ENCODE assay signal across 37 cellular contexts in the genomic region with DNA sequence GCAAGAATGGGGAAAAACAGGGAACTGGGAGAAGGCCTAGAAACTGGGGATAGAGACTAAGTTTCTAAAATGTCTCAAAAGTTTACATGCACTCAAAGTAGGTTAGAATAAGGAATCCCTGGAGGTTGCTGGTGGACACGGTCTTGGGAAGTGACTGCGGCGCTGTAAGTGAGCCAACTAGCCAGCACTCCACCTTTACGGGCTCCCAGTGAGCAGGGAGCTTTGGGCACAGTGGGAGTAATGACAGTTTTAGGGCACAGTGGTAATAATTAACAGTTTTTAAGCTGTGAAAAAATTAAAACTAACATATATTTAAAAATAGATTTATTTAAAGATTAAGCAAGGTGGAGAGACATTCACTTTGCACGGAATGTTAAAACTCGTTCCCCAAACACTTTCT.
"Had no signal": no experiment of that assay in that cellular context is flagged by ENCODE, and none has a peak within 500 bp of the region (broad histone marks: within the 10 kb centered on the region; RNA-seq: fewer than 3 reads in every experiment).

No MANE protein-coding gene starts in this region.

- H3K4me3 Mint-ChIP-seq: activated naive CD4-positive, alpha-beta T cell treated with anti-CD3 and anti-CD28 coated beads for 36 hours; activated naive CD4-positive, alpha-beta T cell treated with anti-CD3 and anti-CD28 coated beads, Interleukin-2, amount 10 ng/mL, durations not matched to agents 7 days and 5 days; activated naive CD4-positive, alpha-beta T cell treated with anti-CD3 and anti-CD28 coated beads, Interleukin-2, amount 50 U/mL, for 24 hours; activated naive CD8-positive, alpha-beta T cell; activated naive CD8-positive, alpha-beta T cell treated with anti-CD3 and anti-CD28 coated beads for 36 hours; activated naive CD8-positive, alpha-beta T cell treated with anti-CD3 and anti-CD28 coated beads, Interleukin-2, amount 10 ng/mL, durations not matched to agents 7 days and 5 days; activated naive CD8-positive, alpha-beta T cell treated with anti-CD3 and anti-CD28 coated beads, Interleukin-2, amount 50 U/mL, for 24 hours; activated T-cell treated with anti-CD3 and anti-CD28 coated beads, Interleukin-2, amount 50 U/mL, for 24 hours; activated T-cell treated with anti-CD3 and anti-CD28 coated beads, Interleukin-2, amount 50 U/mL, for 4 hours; activated T-cell treated with anti-CD3 and anti-CD28 coated beads, Interleukin-2, amount 50 U/mL, for 72 hours; activated T-helper 1 cell treated with anti-CD3 and anti-CD28 coated beads, Interleukin-12 subunit alpha, Interleukin-12 subunit beta, Interleukin-2, Interleukin-4 antibody, amounts not matched to agents 30 ng/mL and 10 ng/mL and 1 ng/mL, durations not matched to agents 14 hours and 24 hours and 36 hours; activated T-helper 17 cell treated with anti-CD3 and anti-CD28 coated beads, Interleukin-2, amount 50 U/mL, for 72 hours; brain; central memory CD8-positive, alpha-beta T cell had no signal

- H3K4me3 ChIP-seq: adrenal gland, ascending aorta, breast epithelium, cardiac muscle cell had no signal

- H3K36me3 ChIP-seq: adrenal gland, ascending aorta, brain microvascular endothelial cell, breast epithelium, cardiac muscle cell had no signal

- H3K36me3 Mint-ChIP-seq: brain had no signal

- H3K4me1 ChIP-seq: adrenal gland, ascending aorta, breast epithelium had no signal

- H3K27ac ChIP-seq: adrenal gland, ascending aorta, brain microvascular endothelial cell, breast epithelium, cardiac muscle cell had no signal

- ATAC-seq: activated naive CD4-positive, alpha-beta T cell treated with anti-CD3 and anti-CD28 coated beads, Interleukin-2, amount 50 U/mL, for 72 hours; activated naive CD8-positive, alpha-beta T cell treated with anti-CD3 and anti-CD28 coated beads, Interleukin-2, amount 50 U/mL, for 24 hours; activated T-cell treated with anti-CD3 and anti-CD28 coated beads, Interleukin-2, amount 50 U/mL, for 4 hours; activated T-cell treated with anti-CD3 and anti-CD28 coated beads, Interleukin-2, amount 50 U/mL, for 72 hours; activated T-helper 17 cell treated with anti-CD3 and anti-CD28 coated beads, Interleukin-2, amount 50 U/mL, for 72 hours had no signal

- H3K27me3 Mint-ChIP-seq: activated naive CD4-positive, alpha-beta T cell treated with anti-CD3 and anti-CD28 coated beads, Interleukin-2, amount 10 ng/mL, durations not matched to agents 7 days and 5 days; activated naive CD4-positive, alpha-beta T cell treated with anti-CD3 and anti-CD28 coated beads, Interleukin-2, amount 50 U/mL, for 24 hours; activated naive CD8-positive, alpha-beta T cell; activated naive CD8-positive, alpha-beta T cell treated with anti-CD3 and anti-CD28 coated beads for 36 hours; activated naive CD8-positive, alpha-beta T cell treated with anti-CD3 and anti-CD28 coated beads, Interleukin-2, amount 10 ng/mL, durations not matched to agents 7 days and 5 days; activated naive CD8-positive, alpha-beta T cell treated with anti-CD3 and anti-CD28 coated beads, Interleukin-2, amount 50 U/mL, for 24 hours; activated T-cell treated with anti-CD3 and anti-CD28 coated beads, Interleukin-2, amount 50 U/mL, for 24 hours; activated T-helper 17 cell treated with anti-CD3 and anti-CD28 coated beads, Interleukin-2, amount 50 U/mL, for 72 hours; central memory CD8-positive, alpha-beta T cell had no signal

- H3K4me1 Mint-ChIP-seq: activated naive CD4-positive, alpha-beta T cell treated with anti-CD3 and anti-CD28 coated beads, Interleukin-2, amount 10 ng/mL, durations not matched to agents 7 days and 5 days; activated naive CD4-positive, alpha-beta T cell treated with anti-CD3 and anti-CD28 coated beads, Interleukin-2, amount 50 U/mL, for 24 hours; activated naive CD8-positive, alpha-beta T cell treated with anti-CD3 and anti-CD28 coated beads for 36 hours; activated naive CD8-positive, alpha-beta T cell treated with anti-CD3 and anti-CD28 coated beads, Interleukin-2, amount 10 ng/mL, durations not matched to agents 7 days and 5 days; activated T-helper 17 cell treated with anti-CD3 and anti-CD28 coated beads, Interleukin-2, amount 50 U/mL, for 72 hours; brain had no signal

- DNase-seq: activated effector memory CD4-positive, alpha-beta T cell treated with anti-CD3 and anti-CD28 coated beads, Interleukin-2, amount 50 U/mL, for 16 hours; activated effector memory CD4-positive, alpha-beta T cell treated with Interleukin-2 at 50 U/mL for 16 hours; activated gamma-delta T cell; activated gamma-delta T cell treated with Interleukin-2 at 50 U/mL for 16 hours; activated naive CD4-positive, alpha-beta T cell; activated naive CD4-positive, alpha-beta T cell treated with anti-CD3 and anti-CD28 coated beads for 36 hours; activated naive CD4-positive, alpha-beta T cell treated with anti-CD3 and anti-CD28 coated beads, Interleukin-2, amount 10 ng/mL, durations not matched to agents 7 days and 5 days; activated naive CD4-positive, alpha-beta T cell treated with anti-CD3 and anti-CD28 coated beads, Interleukin-2, amount 50 U/mL, for 16 hours; activated naive CD4-positive, alpha-beta T cell treated with Interleukin-2 at 50 U/mL for 16 hours; activated naive CD8-positive, alpha-beta T cell treated with anti-CD3 and anti-CD28 coated beads for 36 hours; activated naive CD8-positive, alpha-beta T cell treated with anti-CD3 and anti-CD28 coated beads, Interleukin-2, amount 10 ng/mL, durations not matched to agents 7 days and 5 days; activated naive CD8-positive, alpha-beta T cell treated with anti-CD3 and anti-CD28 coated beads, Interleukin-2, amount 50 U/mL, for 24 hours; activated T-cell treated with anti-CD3 and anti-CD28 coated beads for 4 hours; activated T-cell treated with anti-CD3 and anti-CD28 coated beads, Interleukin-2, amount 50 U/mL, for 1 hour; activated T-cell treated with anti-CD3 and anti-CD28 coated beads, Interleukin-2, amount 50 U/mL, for 24 hours; activated T-cell treated with anti-CD3 and anti-CD28 coated beads, Interleukin-2, amount 50 U/mL, for 4 hours; activated T-cell treated with anti-CD3 and anti-CD28 coated beads, Interleukin-2, amount 50 U/mL, for 48 hours; activated T-cell treated with anti-CD3 and anti-CD28 coated beads, Interleukin-2, amount 50 U/mL, for 72 hours; adrenal gland; amniotic stem cell; amygdala; anterior cingulate cortex; aorta; brain microvascular endothelial cell; central memory CD4-positive, alpha-beta T cell; cerebellar nuclear complex had no signal

- H3K27ac Mint-ChIP-seq: activated naive CD4-positive, alpha-beta T cell treated with anti-CD3 and anti-CD28 coated beads for 36 hours; activated naive CD4-positive, alpha-beta T cell treated with anti-CD3 and anti-CD28 coated beads, Interleukin-2, amount 10 ng/mL, durations not matched to agents 7 days and 5 days; activated naive CD4-positive, alpha-beta T cell treated with anti-CD3 and anti-CD28 coated beads, Interleukin-2, amount 50 U/mL, for 24 hours; activated naive CD4-positive, alpha-beta T cell treated with anti-CD3 and anti-CD28 coated beads, Interleukin-2, amount 50 U/mL, for 72 hours; activated naive CD8-positive, alpha-beta T cell; activated naive CD8-positive, alpha-beta T cell treated with anti-CD3 and anti-CD28 coated beads for 36 hours; activated naive CD8-positive, alpha-beta T cell treated with anti-CD3 and anti-CD28 coated beads, Interleukin-2, amount 10 ng/mL, durations not matched to agents 7 days and 5 days; activated naive CD8-positive, alpha-beta T cell treated with anti-CD3 and anti-CD28 coated beads, Interleukin-2, amount 50 U/mL, for 24 hours; activated T-cell treated with anti-CD3 and anti-CD28 coated beads, Interleukin-2, amount 50 U/mL, for 24 hours; activated T-helper 1 cell treated with anti-CD3 and anti-CD28 coated beads, Interleukin-12 subunit alpha, Interleukin-12 subunit beta, Interleukin-2, Interleukin-4 antibody, amounts not matched to agents 30 ng/mL and 10 ng/mL and 1 ng/mL, durations not matched to agents 14 hours and 24 hours and 36 hours; activated T-helper 17 cell treated with anti-CD3 and anti-CD28 coated beads, Interleukin-2, amount 50 U/mL, for 72 hours; activated T-helper 2 cell treated with anti-CD3 and anti-CD28 coated beads, Interferon-gamma antibody, Interleukin-2, Interleukin-4, amounts not matched to agents 10 μg/mL and 5 μg/mL and 100 μg/mL, durations not matched to agents 14 hours and 24 hours and 36 hours; brain had no signal

- H3K9me3 ChIP-seq: adrenal gland, ascending aorta, breast epithelium had no signal

- H3K9me3 Mint-ChIP-seq: activated naive CD4-positive, alpha-beta T cell treated with anti-CD3 and anti-CD28 coated beads for 36 hours; activated naive CD4-positive, alpha-beta T cell treated with anti-CD3 and anti-CD28 coated beads, Interleukin-2, amount 10 ng/mL, durations not matched to agents 7 days and 5 days; activated naive CD4-positive, alpha-beta T cell treated with anti-CD3 and anti-CD28 coated beads, Interleukin-2, amount 50 U/mL, for 24 hours; activated naive CD4-positive, alpha-beta T cell treated with anti-CD3 and anti-CD28 coated beads, Interleukin-2, amount 50 U/mL, for 72 hours; activated naive CD8-positive, alpha-beta T cell treated with anti-CD3 and anti-CD28 coated beads for 36 hours; activated naive CD8-positive, alpha-beta T cell treated with anti-CD3 and anti-CD28 coated beads, Interleukin-2, amount 10 ng/mL, durations not matched to agents 7 days and 5 days; activated naive CD8-positive, alpha-beta T cell treated with anti-CD3 and anti-CD28 coated beads, Interleukin-2, amount 50 U/mL, for 24 hours; activated T-cell treated with anti-CD3 and anti-CD28 coated beads, Interleukin-2, amount 50 U/mL, for 24 hours; activated T-cell treated with anti-CD3 and anti-CD28 coated beads, Interleukin-2, amount 50 U/mL, for 4 hours; activated T-cell treated with anti-CD3 and anti-CD28 coated beads, Interleukin-2, amount 50 U/mL, for 72 hours; activated T-helper 1 cell treated with anti-CD3 and anti-CD28 coated beads, Interleukin-12 subunit alpha, Interleukin-12 subunit beta, Interleukin-2, Interleukin-4 antibody, amounts not matched to agents 30 ng/mL and 10 ng/mL and 1 ng/mL, durations not matched to agents 14 hours and 24 hours and 36 hours; activated T-helper 17 cell treated with anti-CD3 and anti-CD28 coated beads, Interleukin-2, amount 50 U/mL, for 72 hours; activated T-helper 2 cell treated with anti-CD3 and anti-CD28 coated beads, Interferon-gamma antibody, Interleukin-2, Interleukin-4, amounts not matched to agents 10 μg/mL and 5 μg/mL and 100 μg/mL, durations not matched to agents 14 hours and 24 hours and 36 hours; central memory CD8-positive, alpha-beta T cell had no signal

- H3K27me3 ChIP-seq: adrenal gland, ascending aorta, brain microvascular endothelial cell, breast epithelium, cardiac muscle cell had no signal
